Comparison of ENCODE assay signal across 1 cellular context in genomic region chrX:94524867-94525266, GRCh38.
TF ChIP-seq lines count a peak whose summit lies in the region.

No MANE protein-coding gene starts in this region.

TF ChIP-seq in K562, 482 proteins besides CTCF, POLR2A, EP300 and RAD21 (continued from another document):
- TF ChIP-seq E2F8 (IDR thresholded peaks at IDR 0.05; ENCODE audit: low read depth, partially characterized antibody) = no peak
- no peak for TF ChIP-seq EHMT2 (IDR thresholded peaks at IDR 0.05)
- no peak for TF ChIP-seq C11orf30 (IDR thresholded peaks at IDR 0.05; ENCODE audit: low read depth)
- TF ChIP-seq BACH1 (tag; IDR thresholded peaks at IDR 0.05) = no peak
- no peak for TF ChIP-seq HNRNPH1 (optimal IDR thresholded peaks at IDR 0.05; ENCODE audit: low read depth, low read length)
- TF ChIP-seq E2F3 (CRISPR knock-in tag; IDR thresholded peaks at IDR 0.05) = no peak
